In genomic region chr1:161038523-161039153, GRCh38 we compare ENCODE assay signal across 8 cellular contexts. TPM values are rescaled to one million over a fixed set of nuclear protein-coding genes. Genes with fewer than 3 reads are reported as not detected.
DNase-seq lines count a peak whose midpoint lies in the region; ATAC-seq and TF ChIP-seq lines count a peak whose summit lies in the region.

TSS of gene TSTD1 (minus strand) at chr1:161038964. CDS start at chr1:161038889, 75 bp downstream.

- H3K27me3 ChIP-seq in DOHH2 (ENCODE audit: control insufficient read depth, low read length): no peaks in the 10 kb centered on the region
- no peaks in the 10 kb centered on the region for H3K27me3 ChIP-seq in brain microvascular endothelial cell (replicated peaks)

- H3K4me1 ChIP-seq in DOHH2 (ENCODE audit: control insufficient read depth, low read length): peaks cover 62% of the 10 kb centered on the region

- peaks cover 33% of the 10 kb centered on the region for H3K79me2 ChIP-seq in DOHH2 (ENCODE audit: control insufficient read depth, low read length)

- H3K9me2 ChIP-seq in DOHH2 (replicated peaks; ENCODE audit: control insufficient read depth, low read length): no peaks in the 10 kb centered on the region

- no peak for TF ChIP-seq CTCF in DOHH2 (IDR thresholded peaks at IDR 0.05; ENCODE audit: low read depth, low read length, poor library complexity, severe bottlenecking)
- no peak for TF ChIP-seq CTCF in VCaP (conservative IDR thresholded peaks at IDR 0.05)
- no peak for TF ChIP-seq CTCF in brain microvascular endothelial cell (IDR thresholded peaks at IDR 0.05; ENCODE audit: low read depth, low read length, missing control alignments)

- H4K20me1 ChIP-seq in DOHH2 (ENCODE audit: control insufficient read depth, insufficient read depth, low read depth, low read length): no peaks in the 10 kb centered on the region

- H3K27ac ChIP-seq in DOHH2 (ENCODE audit: low read depth, low read length) (peak within 1 kb of the TSS; percentile 44), VCaP (peak within 1 kb of the TSS; percentile 93), brain microvascular endothelial cell (no peak within 1 kb of the TSS)

- ATAC-seq in GM21737 (IDR thresholded peaks at IDR 0.05; ENCODE audit: unreplicated experiment) (peak; percentile 69), left lobe of liver (peak; percentile 94)

- H3F3A ChIP-seq in DOHH2 (ENCODE audit: control insufficient read depth, insufficient read depth): peaks cover 9% of the 10 kb centered on the region; the same call in 1 of the 2 replicates

- in situ Hi-C loops in brain microvascular endothelial cell (cut with HindIII; ENCODE audit: low pct_ligation_motif_present, low sequenced_read_pairs): loop anchor here (25.0 kb wide), 1 partner anchor 99 kb away; the partner anchor contains the start of gene DEDD

- peaks cover 58% of the 10 kb centered on the region for H3K36me3 ChIP-seq in DOHH2 (ENCODE audit: control insufficient read depth, low read length)
- H3K36me3 ChIP-seq in brain microvascular endothelial cell (replicated peaks): peaks cover 31% of the 10 kb centered on the region

- H3K4me3 ChIP-seq in DOHH2 (ENCODE audit: low read length) (peak within 1 kb of the TSS; percentile 87), brain microvascular endothelial cell (ENCODE audit: low read depth, low read length) (peak within 1 kb of the TSS; percentile 54)

- DNase-seq in NCI-H1092 (lab: John Stamatoyannopoulos, UW): peak; percentile 53
- DNase-seq in brain microvascular endothelial cell: no peak
- DNase-seq in left lobe of liver (ENCODE audit: low spot score): peak; percentile 80
- DNase-seq in stimulated activated CD4-positive, alpha-beta T cell treated with anti-CD3 and anti-CD28 coated beads, Interleukin-2, amount 100 ng/mL, for 4 hours (ENCODE audit: low read depth): peak; percentile 83
- no peak for DNase-seq in midbrain (lab: John Stamatoyannopoulos, UW)

- H3K4me2 ChIP-seq in DOHH2 (ENCODE audit: low read length): peak within 1 kb of the TSS; percentile 80

- no peaks in the 10 kb centered on the region for H3K9me3 ChIP-seq in DOHH2 (ENCODE audit: control insufficient read depth, insufficient read depth, low read length)

RNA-seq across cellular contexts. Expression of gene TSTD1, which starts in this region (rescaled TPM):
- total RNA-seq in left lobe of liver: 30.7 TPM

Comparison
In these comparisons a context has a peak if more than half of its experiments do, and no peak if none do; other contexts are left out.
1. DNase-seq: peak in NCI-H1092 (single experiment), left lobe of liver (single experiment) and stimulated activated CD4-positive, alpha-beta T cell treated with anti-CD3 and anti-CD28 coated beads, Interleukin-2, amount 100 ng/mL, for 4 hours (single experiment); none in brain microvascular endothelial cell (single experiment) and midbrain (single experiment).